Comparison of ENCODE assay signal across 12 cellular contexts in the genomic region with DNA sequence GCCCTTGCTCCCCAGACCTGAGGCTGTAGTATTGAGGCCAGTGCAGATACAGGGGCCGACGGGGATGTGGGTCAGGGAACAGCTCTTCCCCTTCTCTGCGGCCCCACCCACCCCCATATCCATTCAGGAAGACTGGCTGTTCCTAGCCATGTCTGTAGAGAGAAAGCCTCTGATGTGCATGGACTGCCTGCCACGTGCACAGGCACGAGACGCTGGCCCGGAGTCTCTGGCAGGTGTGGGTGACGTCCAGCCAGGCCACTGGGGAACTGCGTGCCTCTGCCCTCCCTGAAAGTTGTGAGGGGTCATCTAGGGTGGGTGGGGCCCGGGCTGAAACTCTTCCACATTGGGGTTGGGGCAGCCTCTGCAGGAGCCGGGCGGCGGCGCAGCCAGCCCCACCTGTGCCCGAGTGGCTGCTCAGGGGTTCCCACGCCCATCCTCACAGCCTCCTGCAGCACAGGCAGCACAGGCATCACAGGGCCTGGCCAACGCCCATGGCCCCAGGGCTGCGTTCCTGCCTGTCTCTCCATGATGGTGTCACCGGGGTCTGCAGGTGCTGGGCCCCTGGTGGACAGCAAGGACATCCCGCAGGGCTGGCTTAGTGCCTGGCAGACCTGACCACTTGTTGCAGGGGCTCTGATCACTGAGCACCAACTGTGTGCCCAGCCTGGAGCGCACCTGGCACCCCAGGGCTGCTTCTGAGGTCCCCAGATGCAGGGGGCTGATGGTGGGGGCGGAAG. TPM values are rescaled to one million over a fixed set of nuclear protein-coding genes. Genes with fewer than 3 reads are reported as not detected.
DNase-seq lines count a peak whose midpoint lies in the region; ATAC-seq, FAIRE-seq and TF ChIP-seq lines count a peak whose summit lies in the region.
"Had no signal": no experiment of that assay in that cellular context is flagged by ENCODE, and none has a peak within 500 bp of the region (broad histone marks: within the 10 kb centered on the region; RNA-seq: fewer than 3 reads in every experiment).

No MANE protein-coding gene starts in this region.

- H3F3A ChIP-seq in SK-N-SH (replicated peaks; ENCODE audit: insufficient read depth) = no peaks in the 10 kb centered on the region

- WGBS in SK-N-SH (ENCODE audit: low lambda C conversion rate) = 14% methylated on average over 9 of the region's 22 CpGs
- WGBS in K562 (ENCODE audit: insufficient coverage, low coverage, missing lambda C conversion rate) = 32% methylated on average over 8 of the region's 22 CpGs
- WGBS in trophoblast cell (ENCODE audit: extremely low coverage, insufficient coverage, insufficient read length) = no CpG with 5 or more reads among the region's 22 CpGs

- H3K23ac ChIP-seq in trophoblast cell (ENCODE audit: low read length) = no peak overlapping the region

- BruUV-seq in K562 (replicated peaks; lab: Mats Ljungman, UMichigan) = no TSS peak

- H2AK5ac ChIP-seq in trophoblast cell (ENCODE audit: low read length) = no peak overlapping the region

- H3K27ac ChIP-seq in SK-N-SH (ENCODE audit: low read depth in 2 of 2, low read length in 1 of 2) = no peak overlapping the region
- H3K27ac ChIP-seq in K562 (ENCODE audit: extremely low read depth, low read depth, low read length) = no peak overlapping the region
- no peak overlapping the region for H3K27ac ChIP-seq in trophoblast cell (ENCODE audit: low read depth, low read length)
- H3K27ac ChIP-seq: hepatocyte had no signal

- intact Hi-C loops in K562 (cut with micrococcal nuclease) = loop anchor here (2.0 kb wide), 1 partner anchor 43 kb away; no protein-coding TSS in a partner anchor
- intact Hi-C loops in head of caudate nucleus (cut with DNase I) = loop anchor here (5.0 to 10.0 kb wide), 2 partner anchors 50 to 207 kb away; no protein-coding TSS in a partner anchor

- H3K4me3 ChIP-seq in SK-N-SH (ENCODE audit: low read depth in 2 of 2, low read length in 1 of 2) (no peak overlapping the region), K562 (no peak overlapping the region), trophoblast cell (ENCODE audit: low read depth, low read length) (no peak overlapping the region)
- H3K4me3 ChIP-seq: hepatocyte had no signal

- CTCF ChIA-PET in SK-N-SH (lab: Yijun Ruan, JAX) (interaction anchor here (0.6 to 10.2 kb wide), 59 partner anchors 10 to 459 kb away, joined by 3 to 175 read pairs (median 6); a partner anchor contains a TSS), K562 (lab: Yijun Ruan, JAX; ENCODE audit: low intra/inter-chr PET ratio) (interaction anchor here (0.6 to 2.2 kb wide), 4 partner anchors 206 to 438 kb away, joined by 3 to 13 read pairs (median 5); no protein-coding TSS in a partner anchor)

- peaks cover 23% of the 10 kb centered on the region for H4K20me1 ChIP-seq in SK-N-SH (ENCODE audit: insufficient read depth)
- H4K20me1 ChIP-seq in K562 (replicated peaks; ENCODE audit: control insufficient read depth, insufficient read depth, low read length) = peaks cover 12% of the 10 kb centered on the region; the same call in 1 of the 2 replicates

- no peak for FAIRE-seq in K562 (lab: Jason Lieb, UNC)
- FAIRE-seq: kidney had no signal

- TF ChIP-seq POLR2A in K562 (conservative IDR thresholded peaks at IDR 0.05) = no peak

- POLR2A ChIA-PET in SK-N-SH (lab: Yijun Ruan, JAX) = no interaction called here
- POLR2A ChIA-PET in K562 (lab: Yijun Ruan, JAX) = no interaction called here

- in situ Hi-C loops in K562 (cut with MboI) = loop anchor here (5.0 kb wide), 1 partner anchor 35 kb away; no protein-coding TSS in a partner anchor

- no peak overlapping the region for H4K91ac ChIP-seq in trophoblast cell (ENCODE audit: low read depth, low read length)

- TF ChIP-seq CTCF in SK-N-SH (IDR thresholded peaks at IDR 0.05) = no peak
- TF ChIP-seq CTCF in K562 (IDR thresholded peaks at IDR 0.05 in 2 of 3, conservative IDR thresholded peaks at IDR 0.05 in 1 of 3; ENCODE audit: insufficient read depth in 2 of 3, low read depth in 1 of 3, low read length in 3 of 3) = no peak

- no peak overlapping the region for H2BK120ac ChIP-seq in trophoblast cell (ENCODE audit: insufficient read depth, low read length, poor library complexity)

- no peak overlapping the region for H4K12ac ChIP-seq in trophoblast cell (ENCODE audit: low read depth, low read length)

- H3K79me1 ChIP-seq in trophoblast cell (ENCODE audit: low read length) = no peaks in the 10 kb centered on the region

- H3K79me2 ChIP-seq in SK-N-SH (ENCODE audit: insufficient read depth) (no peaks in the 10 kb centered on the region), K562 (ENCODE audit: control insufficient read depth, insufficient read depth, low read length) (no peaks in the 10 kb centered on the region), trophoblast cell (ENCODE audit: control insufficient read depth, insufficient read depth, low read length, poor library complexity) (no peaks in the 10 kb centered on the region)
- H3K79me2 ChIP-seq: hepatocyte had no signal

- H4K8ac ChIP-seq in trophoblast cell (ENCODE audit: low read depth, low read length) = no peak overlapping the region

- no peak for DNase-seq in SK-N-SH
- DNase-seq in NCI-H146 treated with DMSO at 0.1 percent for 48 hours (lab: John Stamatoyannopoulos, UW; ENCODE audit: unreplicated experiment) = peak; percentile 32
- DNase-seq in K562 (ENCODE audit: extremely low read depth in 1 of 4, low spot score in 3 of 4) = no peak
- peak; percentile 84 to 85 for DNase-seq in trophoblast cell
- DNase-seq in head of caudate nucleus = no peak
- no peak for DNase-seq in NOMO-1 (lab: John Stamatoyannopoulos, UW; ENCODE audit: unreplicated experiment in 2 of 2)
- DNase-seq: cerebellar nuclear complex, kidney, SIG-M5 had no signal

- TF ChIP-seq RAD21 in SK-N-SH (IDR thresholded peaks at IDR 0.05; ENCODE audit: low read length) (no peak), K562 (CRISPR knock-in tag; conservative IDR thresholded peaks at IDR 0.05 in 1 of 2, IDR thresholded peaks at IDR 0.05 in 1 of 2) (no peak)

- ATAC-seq in SK-N-SH treated with all-trans-retinoic acid at 6 μM for 48 hours (peak; percentile 21), K562 (peak; percentile 11), GM18520 (IDR thresholded peaks at IDR 0.05; ENCODE audit: unreplicated experiment) (no peak)

- H3K9me3 ChIP-seq in SK-N-SH (no peaks in the 10 kb centered on the region), K562 (replicated peaks; ENCODE audit: control insufficient read depth, insufficient read depth, low read depth, low read length) (no peaks in the 10 kb centered on the region), trophoblast cell (ENCODE audit: insufficient read depth, low read depth, low read length) (peaks cover 2% of the 10 kb centered on the region)

- H3K9me1 ChIP-seq in K562 (ENCODE audit: control insufficient read depth, insufficient read depth, low read length) = peaks cover 3% of the 10 kb centered on the region

- H3K36me3 ChIP-seq in SK-N-SH (replicated peaks in 1 of 2; ENCODE audit: control insufficient read depth in 1 of 2, insufficient read depth in 2 of 2, low read length in 1 of 2) = peaks cover 0 to under 1% of the 10 kb centered on the region in 2 experiments
- H3K36me3 ChIP-seq in K562 (ENCODE audit: control insufficient read depth, insufficient read depth, low read length) = peaks cover 24% of the 10 kb centered on the region; the same call in 1 of the 3 replicates
- peaks cover 0 to 3% of the 10 kb centered on the region in 2 experiments for H3K36me3 ChIP-seq in trophoblast cell (ENCODE audit: control insufficient read depth in 1 of 2, insufficient read depth in 2 of 2, low read length in 2 of 2)

- no peak overlapping the region for H3K18ac ChIP-seq in trophoblast cell (ENCODE audit: low read length)

- no peak overlapping the region for H2BK12ac ChIP-seq in trophoblast cell (ENCODE audit: low read length)

- no peaks in the 10 kb centered on the region for H3K4me1 ChIP-seq in SK-N-SH (ENCODE audit: control insufficient read depth in 1 of 2, insufficient read depth in 2 of 2, low read depth in 1 of 2, low read length in 1 of 2)
- peaks cover 6 to 63% of the 10 kb centered on the region in 2 experiments; a peak in 3 of 5 replicates for H3K4me1 ChIP-seq in K562 (replicated peaks in 1 of 2; ENCODE audit: control insufficient read depth in 2 of 2, insufficient read depth in 2 of 2, low read length in 2 of 2)
- no peaks in the 10 kb centered on the region for H3K4me1 ChIP-seq in trophoblast cell (ENCODE audit: control insufficient read depth in 1 of 2, insufficient read depth in 2 of 2, low read length in 2 of 2)

- no peak overlapping the region for H3K4me2 ChIP-seq in SK-N-SH
- no peak overlapping the region for H3K4me2 ChIP-seq in K562 (ENCODE audit: insufficient read depth, low read length)
- H3K4me2 ChIP-seq in trophoblast cell (ENCODE audit: low read length) = no peak overlapping the region
- H3K4me2 ChIP-seq: hepatocyte had no signal

- no peaks in the 10 kb centered on the region for H3K9me2 ChIP-seq in SK-N-SH

- H3K27me3 ChIP-seq in SK-N-SH (ENCODE audit: insufficient read depth) = 0 out of 2 replicates have a peak, but pooled peaks cover 7% of the 10 kb centered on the region
- no peaks in the 10 kb centered on the region for H3K27me3 ChIP-seq in K562 (ENCODE audit: control insufficient read depth in 2 of 2, insufficient read depth in 2 of 2, low read length in 2 of 2)
- H3K27me3 ChIP-seq in trophoblast cell (ENCODE audit: insufficient read depth, low read length) = no peaks in the 10 kb centered on the region
- H3K27me3 ChIP-seq: hepatocyte had no signal

- H2BK5ac ChIP-seq in trophoblast cell (ENCODE audit: low read depth, low read length, poor library complexity) = no peak overlapping the region

- H3K14ac ChIP-seq in trophoblast cell (ENCODE audit: low read length) = no peak overlapping the region

- TF ChIP-seq EP300 in SK-N-SH (IDR thresholded peaks at IDR 0.05; ENCODE audit: borderline replicate concordance in 1 of 2, low read depth in 1 of 2, low read length in 1 of 2) (no peak), K562 (IDR thresholded peaks at IDR 0.05; ENCODE audit: low read length) (no peak)

- no peak overlapping the region for H2AFZ ChIP-seq in SK-N-SH (ENCODE audit: low read depth)
- no peak overlapping the region for H2AFZ ChIP-seq in K562 (ENCODE audit: low read depth, low read length)
- no peak overlapping the region for H2AFZ ChIP-seq in trophoblast cell (ENCODE audit: insufficient read depth, low read length, poor library complexity)
- H2AFZ ChIP-seq: hepatocyte had no signal

- no peak overlapping the region for H3K4ac ChIP-seq in trophoblast cell (ENCODE audit: low read depth, low read length)

- no peak overlapping the region for H3K9ac ChIP-seq in SK-N-SH
- peak overlapping the region in 1 of 2 experiments; percentile 77; a peak in 1 of 4 replicates for H3K9ac ChIP-seq in K562 (ENCODE audit: insufficient read depth in 1 of 2, low read depth in 2 of 2, low read length in 2 of 2)
- H3K9ac ChIP-seq in trophoblast cell (ENCODE audit: low read length) = no peak overlapping the region

RNA-seq across cellular contexts. Expression of a gene that starts 27.5 kb away (rescaled TPM):
- polyA plus RNA-seq in SK-N-SH (2012; rRNA removed) (38.8 and 41.2 TPM in 2 replicates), K562 (2011; rRNA removed) (17.0 and 42.5 TPM in 2 replicates), K562 (2014; fragmentation: Illumina TruSeq; extraction: Trizol) (13.2 and 29.8 TPM in 2 replicates), K562 (2014; fragmentation: Nextera tagmentation; extraction: Ambion mirVana) (1 to 10 TPM; 1.8 to 2.2 TPM), K562 (2014; rRNA removed) (91.2 and 99.3 TPM in 2 replicates)
- 6.9 and 10.4 TPM in 2 replicates for polyA plus RNA-seq in SK-N-SH (2012; cell fraction: cytosol; rRNA removed)
- polyA plus RNA-seq in SK-N-SH (2012; cell fraction: nucleus; rRNA removed) = 329 and 401 TPM in 2 replicates
- 266 and 844 TPM in 2 replicates for total RNA-seq in K562 (2011; cell fraction: chromatin; rRNA removed; ENCODE audit: low replicate concordance)
- 502 and 577 TPM in 2 replicates for total RNA-seq in K562 (2011; cell fraction: nucleolus; rRNA removed)
- total RNA-seq in K562 (2011; cell fraction: nucleoplasm; rRNA removed) = 359 and 406 TPM in 2 replicates
- total RNA-seq in K562 (2014; rRNA removed) (59.0 and 71.5 TPM in 2 replicates), K562 (2014; rRNA removed; fragmentation: Illumina TruSeq; extraction: Trizol) (6.9 and 9.5 TPM in 2 replicates), K562 (2015; rRNA removed; fragmentation: Illumina TruSeq; extraction: Trizol) (26.9 and 32.7 TPM in 2 replicates), K562 (2021) (102 and 103 TPM in 2 replicates)
- polyA plus RNA-seq in K562 (2011; cell fraction: cytosol; rRNA removed) = 14.6 and 28.0 TPM in 2 replicates
- 444 and 528 TPM in 2 replicates for polyA plus RNA-seq in K562 (2011; cell fraction: nucleus; rRNA removed)
- polyA plus RNA-seq in K562 (2012) = 61.2 and 74.6 TPM in 2 replicates
- 53.2 and 57.7 TPM in 2 replicates for polyA minus RNA-seq in K562 (2011; rRNA and poly(A)+ RNA removed)
- 17.9 and 22.2 TPM in 2 replicates for polyA minus RNA-seq in K562 (2011; cell fraction: cytosol; rRNA and poly(A)+ RNA removed)
- 91.7 and 109 TPM in 2 replicates for polyA minus RNA-seq in K562 (2011; cell fraction: nucleus; rRNA and poly(A)+ RNA removed)
- 150 and 168 TPM in 2 replicates for polyA plus RNA-seq in trophoblast cell (2013)

Comparison
In these comparisons a context has a peak if more than half of its experiments do, and no peak if none do; other contexts are left out.
1. DNase-seq: peak in NCI-H146 treated with DMSO at 0.1 percent for 48 hours (single experiment) and trophoblast cell (2 of 2); none in SK-N-SH (single experiment), K562 (0 of 4), head of caudate nucleus (0 of 42) and NOMO-1 (0 of 2).